Comparison of ENCODE assay signal across 13 cellular contexts in genomic region chr12:3493225-3494049, GRCh38. TPM values are rescaled to one million over a fixed set of nuclear protein-coding genes. Genes with fewer than 3 reads are reported as not detected.
DNase-seq lines count a peak whose midpoint lies in the region; ATAC-seq lines count a peak whose summit lies in the region.
"Had no signal": no experiment of that assay in that cellular context is flagged by ENCODE, and none has a peak within 500 bp of the region (broad histone marks: within the 10 kb centered on the region; RNA-seq: fewer than 3 reads in every experiment).

No MANE protein-coding gene starts in this region.

- H3K27me3 ChIP-seq in BLaER1: peaks cover 47% of the 10 kb centered on the region

- H3K4me3 Mint-ChIP-seq in T-cell: no peak overlapping the region
- H3K4me3 Mint-ChIP-seq in activated T-helper 17 cell treated with anti-CD3 and anti-CD28 coated beads, Interleukin-2, amount 50 U/mL, for 72 hours: no peak overlapping the region

- peak overlapping the region; percentile 67 for H3K4me3 ChIP-seq in BLaER1
- H3K4me3 ChIP-seq: Peyer's patch, suprapubic skin had no signal

- H3K4me1 ChIP-seq in BLaER1: peaks cover 30% of the 10 kb centered on the region

- no peaks in the 10 kb centered on the region for H3K36me3 ChIP-seq in BLaER1
- H3K36me3 ChIP-seq: Peyer's patch, suprapubic skin had no signal

- DNase-seq in NCI-H1105 (lab: John Stamatoyannopoulos, UW) (peak; percentile 26), cerebellar nuclear complex (lab: John Stamatoyannopoulos, UW) (peak; percentile 20 to 66), myocyte (ENCODE audit: low read depth) (peak; percentile 27), T-cell (no peak)
- no peak for DNase-seq in stimulated activated CD4-positive, alpha-beta T cell treated with anti-CD3 and anti-CD28 coated beads, Interleukin-15, amount 100 ng/mL, for 24 hours
- DNase-seq: Peyer's patch had no signal

- H3K9me3 Mint-ChIP-seq in T-cell: no peaks in the 10 kb centered on the region
- no peaks in the 10 kb centered on the region for H3K9me3 Mint-ChIP-seq in activated T-helper 17 cell treated with anti-CD3 and anti-CD28 coated beads, Interleukin-2, amount 50 U/mL, for 72 hours

- H3K27me3 Mint-ChIP-seq in T-cell: peaks cover 60 to 63% of the 10 kb centered on the region in 2 donors
- peaks cover 52% of the 10 kb centered on the region for H3K27me3 Mint-ChIP-seq in activated T-helper 17 cell treated with anti-CD3 and anti-CD28 coated beads, Interleukin-2, amount 50 U/mL, for 72 hours

- H3K4me1 Mint-ChIP-seq in T-cell: peaks cover 5 to 12% (median 10%) of the 10 kb centered on the region in 3 donors
- H3K4me1 Mint-ChIP-seq in activated T-helper 17 cell treated with anti-CD3 and anti-CD28 coated beads, Interleukin-2, amount 50 U/mL, for 72 hours: no peaks in the 10 kb centered on the region

- no peak for ATAC-seq in HG03469 (IDR thresholded peaks at IDR 0.05; ENCODE audit: unreplicated experiment)
- no peak for ATAC-seq in T-cell (replicated peaks in 1 of 4)
- no peak for ATAC-seq in activated T-helper 17 cell treated with anti-CD3 and anti-CD28 coated beads, Interleukin-2, amount 50 U/mL, for 72 hours (replicated peaks)

- no peak overlapping the region for H3K27ac ChIP-seq in BLaER1
- H3K27ac ChIP-seq: Peyer's patch, suprapubic skin had no signal

- H4K20me1 ChIP-seq in BLaER1: peaks cover 21% of the 10 kb centered on the region

- POLR2A ChIA-PET in T-cell (lab: Charles Lee): interaction anchor here in 1 of 2 donors (0.7 kb wide), 1 partner anchor 1363 kb away, joined by 3 read pairs; no protein-coding TSS in a partner anchor

- peak overlapping the region; percentile 100 for H3K4me2 ChIP-seq in BLaER1

- H3K9me3 ChIP-seq in BLaER1: 0 out of 2 replicates have a peak, but pooled peaks cover 5% of the 10 kb centered on the region
- H3K9me3 ChIP-seq: Peyer's patch, suprapubic skin had no signal

- no peaks in the 10 kb centered on the region for H3K36me3 Mint-ChIP-seq in T-cell
- no peaks in the 10 kb centered on the region for H3K36me3 Mint-ChIP-seq in activated T-helper 17 cell treated with anti-CD3 and anti-CD28 coated beads, Interleukin-2, amount 50 U/mL, for 72 hours (ENCODE audit: low read depth)
- H3K36me3 Mint-ChIP-seq: CD14-positive monocyte had no signal

- CTCF ChIA-PET in T-cell (lab: Charles Lee): no interaction called here

- H3K27ac Mint-ChIP-seq in T-cell: no peak overlapping the region
- no peak overlapping the region for H3K27ac Mint-ChIP-seq in activated T-helper 17 cell treated with anti-CD3 and anti-CD28 coated beads, Interleukin-2, amount 50 U/mL, for 72 hours

- peak overlapping the region; percentile 25; the same call in 1 of the 2 replicates for H3K9ac ChIP-seq in BLaER1

RNA-seq across cellular contexts. Expression of gene PRMT8, which starts 2.4 kb away (rescaled TPM):
- total RNA-seq in myocyte (not detected in 2 replicates), T-cell (not detected)
- polyA plus RNA-seq in myocyte (2012): 0.05 TPM
- not detected for total RNA-seq in activated T-helper 17 cell treated with anti-CD3 and anti-CD28 coated beads, Interleukin-2, amount 50 U/mL, for 72 hours
- total RNA-seq: lung microvascular endothelial cell, M059J, Peyer's patch, suprapubic skin had no signal
- polyA plus RNA-seq: CD14-positive monocyte had no signal

Comparison
In these comparisons a context has a peak if more than half of its experiments do, and no peak if none do; other contexts are left out.
1. DNase-seq: peak in NCI-H1105 (single experiment), cerebellar nuclear complex (2 of 2) and myocyte (single experiment); none in stimulated activated CD4-positive, alpha-beta T cell treated with anti-CD3 and anti-CD28 coated beads, Interleukin-15, amount 100 ng/mL, for 24 hours (single experiment) and T-cell (0 of 34).